ENCODE assay signal across 8 cellular contexts in the genomic region with DNA sequence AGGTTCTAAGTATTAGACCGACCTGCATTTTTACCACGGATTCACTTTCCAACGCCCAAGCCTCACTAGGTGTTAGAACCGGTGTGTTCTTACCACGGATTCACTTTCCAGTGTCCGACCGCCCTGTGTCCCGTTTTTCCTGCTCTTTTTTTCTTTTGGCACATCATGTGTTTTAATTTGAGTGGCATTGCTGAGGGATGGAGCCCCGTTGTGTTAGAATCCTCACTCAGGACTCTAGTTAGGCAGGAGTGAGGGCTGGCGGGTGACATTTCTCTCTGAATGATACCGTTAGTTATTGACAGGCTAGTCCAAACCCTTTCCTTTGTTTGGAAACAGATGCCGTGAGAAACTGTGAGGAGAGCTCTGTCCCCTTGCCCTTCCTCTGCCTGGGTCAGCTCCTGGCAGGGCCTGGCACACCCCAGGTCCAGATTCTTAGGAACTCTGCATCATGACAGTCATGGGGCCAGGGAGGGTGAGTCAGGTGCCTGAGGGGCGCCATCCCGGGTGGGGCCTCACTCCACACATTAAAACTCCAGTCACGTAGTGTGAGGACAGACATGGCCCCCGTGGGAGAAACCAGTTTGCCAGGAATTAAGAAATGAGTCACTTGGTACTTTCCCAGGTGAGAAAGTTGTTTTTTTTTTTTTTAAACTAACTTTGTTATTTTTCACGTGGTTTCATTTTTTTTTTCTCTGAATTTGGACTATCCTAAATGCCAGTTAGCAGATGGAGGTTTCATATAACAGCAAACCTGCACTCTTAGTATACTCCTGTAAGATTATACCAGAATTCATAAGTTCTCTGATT. TPM values are rescaled to one million over a fixed set of nuclear protein-coding genes. Genes with fewer than 3 reads are reported as not detected.
A peak's percentile ranks its signal among the peaks of the same experiment; 100 is the strongest.
DNase-seq lines count a peak whose midpoint lies in the region; ATAC-seq and TF ChIP-seq lines count a peak whose summit lies in the region.

No MANE protein-coding gene starts in this region.

- no peak for DNase-seq in CD8-positive, alpha-beta T cell
- DNase-seq in activated T-cell treated with anti-CD3 and anti-CD28 coated beads, Interleukin-2, amount 50 U/mL, for 24 hours, result peak; percentile 83
- DNase-seq in kidney epithelial cell (ENCODE audit: low read depth), result peak; percentile 75
- peak; percentile 43 to 59 for DNase-seq in thyroid gland
- no peak for DNase-seq in NCI-H1417 treated with DMSO at 0.1 percent for 48 hours (lab: John Stamatoyannopoulos, UW)
- DNase-seq in NAMALWA (ENCODE audit: low spot score), result no peak
- DNase-seq in KBM-7, result no peak

- H3K36me3 ChIP-seq in CD8-positive, alpha-beta T cell (ENCODE audit: insufficient read depth, low read length), result peaks cover 43% of the 10 kb centered on the region
- peaks cover 3% of the 10 kb centered on the region for H3K36me3 ChIP-seq in kidney epithelial cell (ENCODE audit: control insufficient read depth, insufficient read depth, low read length)
- peaks cover 47% of the 10 kb centered on the region in 2 donors for H3K36me3 ChIP-seq in thyroid gland

- no peak for TF ChIP-seq CTCF in CD8-positive, alpha-beta T cell (IDR thresholded peaks at IDR 0.05)
- TF ChIP-seq CTCF in kidney epithelial cell (IDR thresholded peaks at IDR 0.05; ENCODE audit: insufficient read depth, low read length, poor library complexity, severe bottlenecking) (no peak), thyroid gland (IDR thresholded peaks at IDR 0.05) (no peak)

- H3K4me1 ChIP-seq in CD8-positive, alpha-beta T cell (ENCODE audit: insufficient read depth, low read length), result peaks cover 5% of the 10 kb centered on the region
- H3K4me1 ChIP-seq in thyroid gland, result peaks cover 0 to 6% of the 10 kb centered on the region in 2 donors

- H3K4me3 ChIP-seq in CD8-positive, alpha-beta T cell (ENCODE audit: low read depth, low read length), result no peak overlapping the region
- no peak overlapping the region for H3K4me3 ChIP-seq in kidney epithelial cell (ENCODE audit: low read depth, low read length)
- H3K4me3 ChIP-seq in thyroid gland (replicated peaks in 1 of 3), result no peak overlapping the region

- H3K4me3 Mint-ChIP-seq in CD8-positive, alpha-beta T cell, result no peak overlapping the region
- peak overlapping the region; percentile 68 for H3K4me3 Mint-ChIP-seq in activated T-cell treated with anti-CD3 and anti-CD28 coated beads, Interleukin-2, amount 50 U/mL, for 24 hours

- WGBS in thyroid gland, 2 donors, result 75 to 81% methylated on average over 17 of the region's 17 CpGs

- H3K27me3 Mint-ChIP-seq in CD8-positive, alpha-beta T cell (ENCODE audit: low read depth), result no peaks in the 10 kb centered on the region
- no peaks in the 10 kb centered on the region for H3K27me3 Mint-ChIP-seq in activated T-cell treated with anti-CD3 and anti-CD28 coated beads, Interleukin-2, amount 50 U/mL, for 24 hours

- no peaks in the 10 kb centered on the region for H3K9me3 Mint-ChIP-seq in CD8-positive, alpha-beta T cell
- H3K9me3 Mint-ChIP-seq in activated T-cell treated with anti-CD3 and anti-CD28 coated beads, Interleukin-2, amount 50 U/mL, for 24 hours, result no peaks in the 10 kb centered on the region

- peaks cover 87% of the 10 kb centered on the region for H3K36me3 Mint-ChIP-seq in CD8-positive, alpha-beta T cell
- H3K36me3 Mint-ChIP-seq in activated T-cell treated with anti-CD3 and anti-CD28 coated beads, Interleukin-2, amount 50 U/mL, for 24 hours (ENCODE audit: low read depth), result peaks cover 99% of the 10 kb centered on the region

- ATAC-seq in CD8-positive, alpha-beta T cell, result no peak
- ATAC-seq in HG02938 (IDR thresholded peaks at IDR 0.05; ENCODE audit: unreplicated experiment), result peak; percentile 64

- peak overlapping the region; percentile 35 for H3K27ac Mint-ChIP-seq in CD8-positive, alpha-beta T cell
- peak overlapping the region; percentile 97 for H3K27ac Mint-ChIP-seq in activated T-cell treated with anti-CD3 and anti-CD28 coated beads, Interleukin-2, amount 50 U/mL, for 24 hours

- no peaks in the 10 kb centered on the region for H3K27me3 ChIP-seq in CD8-positive, alpha-beta T cell (ENCODE audit: insufficient read depth, low read length)
- H3K27me3 ChIP-seq in kidney epithelial cell (ENCODE audit: control insufficient read depth, insufficient read depth, low read length) (no peaks in the 10 kb centered on the region), thyroid gland (no peaks in the 10 kb centered on the region)

- no peaks in the 10 kb centered on the region for H3K9me3 ChIP-seq in CD8-positive, alpha-beta T cell (ENCODE audit: low read length)
- no peaks in the 10 kb centered on the region for H3K9me3 ChIP-seq in thyroid gland

- intact Hi-C loops in CD8-positive, alpha-beta T cell (cut with DNase I, micrococcal nuclease), result no loop called here
- intact Hi-C loops in thyroid gland (cut with DNase I), result no loop called here

- H3K27ac ChIP-seq in CD8-positive, alpha-beta T cell (ENCODE audit: low read depth, low read length), result no peak overlapping the region
- peak overlapping the region in 1 of 3 donors; percentile 45 for H3K27ac ChIP-seq in thyroid gland

- CTCF ChIA-PET in CD8-positive, alpha-beta T cell (lab: Charles Lee), result interaction anchor here (1.0 kb wide), 1 partner anchor 12 kb away, joined by 4 read pairs; no protein-coding TSS in a partner anchor

- H3K4me1 Mint-ChIP-seq in CD8-positive, alpha-beta T cell (ENCODE audit: low read depth), result peaks cover 22% of the 10 kb centered on the region
- H3K4me1 Mint-ChIP-seq in activated T-cell treated with anti-CD3 and anti-CD28 coated beads, Interleukin-2, amount 50 U/mL, for 24 hours (ENCODE audit: low read depth), result peaks cover 76% of the 10 kb centered on the region

- POLR2A ChIA-PET in CD8-positive, alpha-beta T cell (lab: Charles Lee), result no interaction called here

- TF ChIP-seq POLR2A in thyroid gland (IDR thresholded peaks at IDR 0.05), result no peak

- in situ Hi-C loops in KBM-7 (cut with MboI; ENCODE audit: low pct_unique_long_range_greater_than_20kb, low sequenced_read_pairs), result no loop called here

RNA-seq across cellular contexts. Expression of a gene that starts 15.8 kb away (rescaled TPM):
- 10 to 100 TPM; 82.2 to 85.2 TPM for total RNA-seq in CD8-positive, alpha-beta T cell
- total RNA-seq in kidney epithelial cell (33.7 and 37.3 TPM in 2 replicates), thyroid gland (10 to 100 TPM; 39.7 to 49.6 (median 45.0) TPM)

Comparison
In these comparisons a context has a peak if more than half of its experiments do, and no peak if none do; other contexts are left out.
1. DNase-seq: peak in activated T-cell treated with anti-CD3 and anti-CD28 coated beads, Interleukin-2, amount 50 U/mL, for 24 hours (single experiment), kidney epithelial cell (single experiment) and thyroid gland (2 of 2); none in CD8-positive, alpha-beta T cell (0 of 7), NCI-H1417 treated with DMSO at 0.1 percent for 48 hours (single experiment), NAMALWA (single experiment) and KBM-7 (single experiment).